ENCODE assay signal across 8 cellular contexts in genomic region chr3:180912304-180913226, GRCh38. TPM values are rescaled to one million over a fixed set of nuclear protein-coding genes. Genes with fewer than 3 reads are reported as not detected.
DNase-seq lines count a peak whose midpoint lies in the region; ATAC-seq and FAIRE-seq lines count a peak whose summit lies in the region.

FXR1 (plus strand) TSS chr3:180912670; CDS start chr3:180912686, 16 bp downstream.

- peak; percentile 77 for FAIRE-seq in HTR-8/SVneo (lab: Jason Lieb, UNC)

- no peaks in the 10 kb centered on the region for H3K27me3 ChIP-seq in endocrine pancreas (ENCODE audit: control insufficient read depth, insufficient read depth, low read length)

- peak within 1 kb of the TSS; percentile 97 for H3K9ac ChIP-seq in endocrine pancreas (ENCODE audit: control insufficient read depth, insufficient read depth, low read length)

- DNase-seq in Caki2 (ENCODE audit: low read depth), result peak; percentile 87
- peak; percentile 83 for DNase-seq in HTR-8/SVneo (ENCODE audit: insufficient read length, low spot score)
- DNase-seq in NOMO-1 treated with DMSO at 0.1 percent for 48 hours (lab: John Stamatoyannopoulos, UW; ENCODE audit: unreplicated experiment), result peak; percentile 97
- DNase-seq in activated CD8-positive, alpha-beta memory T cell treated with anti-CD3 and anti-CD28 coated beads for 48 hours (ENCODE audit: low read depth in 2 of 3, low spot score in 2 of 3), result peak; percentile 71 to 90 (median 82)
- DNase-seq in mesenteric fat pad (ENCODE audit: low spot score), result peak; percentile 96
- DNase-seq in stimulated activated CD8-positive, alpha-beta memory T cell treated with anti-CD3 and anti-CD28 coated beads, Interleukin-15, amount 100 ng/mL, for 4 hours (ENCODE audit: low read depth in 2 of 2), result peak; percentile 73

- H3K4me1 ChIP-seq in endocrine pancreas (ENCODE audit: control insufficient read depth, insufficient read depth, low read length), result peaks cover 9% of the 10 kb centered on the region

- H3K4me3 ChIP-seq in endocrine pancreas (ENCODE audit: control insufficient read depth, insufficient read depth, low read length), result peak within 1 kb of the TSS; percentile 89

- no peaks in the 10 kb centered on the region for H3K9me3 ChIP-seq in endocrine pancreas (ENCODE audit: control insufficient read depth, low read length)

- H3K36me3 ChIP-seq in endocrine pancreas (ENCODE audit: control insufficient read depth, insufficient read depth, low read length), result no peaks in the 10 kb centered on the region

- peak; percentile 99 for ATAC-seq in GM21367 (IDR thresholded peaks at IDR 0.05; ENCODE audit: unreplicated experiment)

- in situ Hi-C loops in Caki2 (cut with HindIII; ENCODE audit: low pct_unique_long_range_greater_than_20kb, low sequenced_read_pairs), result no loop called here

RNA-seq across cellular contexts. Expression of gene FXR1, which starts in this region (rescaled TPM):
- total RNA-seq in Caki2 (2014; rRNA removed; shearing (Covaris generic); ENCODE audit: low replicate concordance), result 115 and 117 TPM in 2 replicates
- total RNA-seq in mesenteric fat pad, result 90.2 TPM

Comparison
In these comparisons a context has a peak if more than half of its experiments do, and no peak if none do; other contexts are left out.
1. Peak in every context shown above with its lines: DNase-seq, ATAC-seq and H3K4me3 ChIP-seq.